ENCODE assay signal across 21 cellular contexts in genomic region chr12:109575683-109576082, GRCh38.
"Had no signal": no experiment of that assay in that cellular context is flagged by ENCODE, and none has a peak within 500 bp of the region (broad histone marks: within the 10 kb centered on the region; RNA-seq: fewer than 3 reads in every experiment).

No MANE protein-coding gene starts in this region.

- H3K9me3 Mint-ChIP-seq: activated B cell treated with CpG ODN at 0.5 μM for 24 hours; activated naive CD4-positive, alpha-beta T cell treated with anti-CD3 and anti-CD28 coated beads for 36 hours; activated T-cell treated with anti-CD3 and anti-CD28 coated beads, Interleukin-2, amount 50 U/mL, for 4 hours; endodermal cell; memory B cell; naive thymus-derived CD8-positive, alpha-beta T cell had no signal

- DNase-seq: activated B cell treated with CpG ODN at 0.5 μM for 24 hours; activated CD4-positive, alpha-beta T cell treated with anti-CD3 and anti-CD28 coated beads for 48 hours; activated CD8-positive, alpha-beta T cell treated with anti-CD3 and anti-CD28 coated beads, Interleukin-2, amount 10 ng/mL, durations not matched to agents 7 days and 5 days; activated naive CD4-positive, alpha-beta T cell treated with anti-CD3 and anti-CD28 coated beads for 36 hours; activated T-cell treated with anti-CD3 and anti-CD28 coated beads, Interleukin-2, amount 50 U/mL, for 4 hours; anterior cingulate cortex; brain microvascular endothelial cell; central memory CD4-positive, alpha-beta T cell; colonic mucosa; endodermal cell; head of caudate nucleus; left ventricle myocardium superior; naive thymus-derived CD8-positive, alpha-beta T cell; stimulated activated CD4-positive, alpha-beta T cell treated with anti-CD3 and anti-CD28 coated beads, Interleukin-2, amount 100 ng/mL, for 24 hours; stimulated activated naive CD8-positive, alpha-beta T cell treated with anti-CD3 and anti-CD28 coated beads, Interleukin-15, Interleukin-2, amounts not matched to agents 100 U/mL and 50 U/mL, for 24 hours; uterus had no signal

- H3K36me3 ChIP-seq: uterus had no signal

- H3K4me1 ChIP-seq: colonic mucosa had no signal

- H3K27me3 Mint-ChIP-seq: activated B cell treated with CpG ODN at 0.5 μM for 24 hours; memory B cell; naive thymus-derived CD8-positive, alpha-beta T cell; progenitor cell of endocrine pancreas had no signal

- H3K9me3 ChIP-seq: colonic mucosa, right atrium auricular region, tibial nerve, uterus had no signal

- H3K27ac ChIP-seq: brain microvascular endothelial cell, colonic mucosa, epithelial cell of prostate, right atrium auricular region, tibial nerve, uterus had no signal

- H3K4me3 ChIP-seq: colonic mucosa, right atrium auricular region, tibial nerve, uterus had no signal

- H3K4me3 Mint-ChIP-seq: memory B cell had no signal

- H3K27me3 ChIP-seq: brain microvascular endothelial cell, colonic mucosa, right atrium auricular region, tibial nerve, uterus had no signal

- H3K27ac Mint-ChIP-seq: activated B cell treated with CpG ODN at 0.5 μM for 24 hours; activated CD8-positive, alpha-beta T cell treated with anti-CD3 and anti-CD28 coated beads, Interleukin-2, amount 10 ng/mL, durations not matched to agents 7 days and 5 days; activated naive CD4-positive, alpha-beta T cell treated with anti-CD3 and anti-CD28 coated beads for 36 hours; endodermal cell; memory B cell; progenitor cell of endocrine pancreas had no signal
